Comparison of ENCODE assay signal across 8 cellular contexts in the genomic region with DNA sequence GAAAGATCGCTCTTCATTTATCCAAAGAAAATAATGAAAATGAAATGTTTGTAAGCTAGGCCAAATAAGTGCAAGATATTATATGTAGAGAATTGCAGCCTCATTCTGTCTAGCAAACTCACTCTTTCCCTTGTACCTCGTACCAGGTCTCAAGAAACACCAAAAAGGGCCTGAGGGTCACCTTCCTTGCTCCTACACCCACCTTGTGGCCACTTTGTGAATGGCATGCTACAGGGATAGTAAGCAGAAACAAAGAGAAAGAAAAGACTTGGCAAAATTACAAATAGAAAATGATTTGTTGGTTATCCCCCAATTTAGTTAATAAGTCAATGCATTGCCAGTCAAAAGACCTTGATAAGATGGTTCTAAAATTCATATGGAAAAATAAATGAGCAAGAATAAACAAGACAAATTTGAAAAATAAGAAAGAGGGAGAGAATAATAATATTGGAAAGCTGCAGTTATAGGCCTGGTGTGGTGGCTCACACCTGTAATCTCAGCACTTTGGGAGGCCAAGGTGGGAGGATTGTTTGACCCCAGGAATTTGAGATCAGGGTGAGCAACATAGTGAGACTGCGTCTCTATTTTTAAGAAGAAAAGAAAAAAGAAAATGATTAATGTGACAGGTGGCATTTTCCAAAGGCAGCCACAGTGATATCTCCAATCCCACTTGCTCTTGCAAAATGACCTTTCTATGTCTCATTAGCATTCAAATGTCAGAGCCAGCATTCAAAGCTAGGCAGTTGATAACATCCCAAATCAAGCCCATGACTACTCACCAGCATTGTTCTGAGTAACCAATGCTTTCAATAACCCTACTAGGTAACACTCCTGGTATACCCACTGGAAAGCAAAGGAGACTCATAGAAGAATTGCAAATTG. TPM values are rescaled to one million over a fixed set of nuclear protein-coding genes. Genes with fewer than 3 reads are reported as not detected.
A peak's percentile ranks its signal among the peaks of the same experiment; 100 is the strongest.
DNase-seq lines count a peak whose midpoint lies in the region; ATAC-seq and TF ChIP-seq lines count a peak whose summit lies in the region.

No MANE protein-coding gene starts in this region.

- no peaks in the 10 kb centered on the region for H3K36me3 ChIP-seq in effector memory CD4-positive, alpha-beta T cell (ENCODE audit: control insufficient read depth, insufficient read depth, low read length)
- H3K36me3 ChIP-seq in mucosa of descending colon (ENCODE audit: low read depth): no peaks in the 10 kb centered on the region

- ATAC-seq in HG03565 (IDR thresholded peaks at IDR 0.05; ENCODE audit: unreplicated experiment) (peak; percentile 48), mucosa of descending colon (peak; percentile 63)
- peak; percentile 45 for ATAC-seq in activated CD8-positive, alpha-beta T cell treated with anti-CD3 and anti-CD28 coated beads for 36 hours
- ATAC-seq in stimulated activated memory B cell treated with anti-CD40 and anti-IgM and Interleukin-4, amounts not matched to agents 10 μg/mL and 1 μg/mL and 100 μg/mL, for 72 hours: peak; percentile 35

- H3K9me3 ChIP-seq in effector memory CD4-positive, alpha-beta T cell (ENCODE audit: control insufficient read depth, low read length): no peaks in the 10 kb centered on the region
- no peaks in the 10 kb centered on the region for H3K9me3 ChIP-seq in mucosa of descending colon

- intact Hi-C loops in activated CD8-positive, alpha-beta T cell treated with anti-CD3 and anti-CD28 coated beads for 36 hours (cut with micrococcal nuclease): loop anchor here (5.0 kb wide), 4 partner anchors 78 to 443 kb away; partner anchors contain the start of genes APLF and FBXO48
- intact Hi-C loops in mucosa of descending colon (cut with DNase I, micrococcal nuclease): loop anchor here in 1 of 2 donors (2.0 kb wide), 1 partner anchor 157 kb away; no protein-coding TSS in a partner anchor

- CTCF ChIA-PET in activated CD8-positive, alpha-beta T cell treated with anti-CD3 and anti-CD28 coated beads for 36 hours (lab: Charles Lee): interaction anchor here (0.7 to 5.3 kb wide), 32 partner anchors 9 to 444 kb away, joined by 3 to 60 read pairs (median 3); partner anchors contain the start of genes APLF, ARHGAP25 and FBXO48

- H3K4me1 ChIP-seq in effector memory CD4-positive, alpha-beta T cell (ENCODE audit: control insufficient read depth, insufficient read depth, low read length, poor library complexity, severe bottlenecking): peaks cover 24% of the 10 kb centered on the region
- peaks cover 8% of the 10 kb centered on the region for H3K4me1 ChIP-seq in mucosa of descending colon (ENCODE audit: low read depth)

- peaks cover 35% of the 10 kb centered on the region for H3K4me1 Mint-ChIP-seq in activated CD8-positive, alpha-beta T cell treated with anti-CD3 and anti-CD28 coated beads for 36 hours (ENCODE audit: low read depth)
- H3K4me1 Mint-ChIP-seq in stimulated activated memory B cell treated with anti-CD40 and anti-IgM and Interleukin-4, amounts not matched to agents 10 μg/mL and 1 μg/mL and 100 μg/mL, for 72 hours: peaks cover 36% of the 10 kb centered on the region

- no peak overlapping the region for H3K27ac ChIP-seq in effector memory CD4-positive, alpha-beta T cell (ENCODE audit: insufficient read depth, low read length, poor library complexity, severe bottlenecking)

- TF ChIP-seq CTCF in activated CD8-positive, alpha-beta T cell treated with anti-CD3 and anti-CD28 coated beads for 36 hours (IDR thresholded peaks at IDR 0.05): peak; percentile 91
- TF ChIP-seq CTCF in mucosa of descending colon (IDR thresholded peaks at IDR 0.05): peak; percentile 80

- no peak overlapping the region for H3K4me3 ChIP-seq in effector memory CD4-positive, alpha-beta T cell (ENCODE audit: insufficient read depth, low read depth, low read length, poor library complexity, severe bottlenecking)
- no peak overlapping the region for H3K4me3 ChIP-seq in mucosa of descending colon

- H3K27me3 ChIP-seq in effector memory CD4-positive, alpha-beta T cell (replicated peaks; ENCODE audit: control insufficient read depth, insufficient read depth, low read length, poor library complexity, severe bottlenecking): no peaks in the 10 kb centered on the region

- H3K9me3 Mint-ChIP-seq in activated CD8-positive, alpha-beta T cell treated with anti-CD3 and anti-CD28 coated beads for 36 hours: no peaks in the 10 kb centered on the region
- no peaks in the 10 kb centered on the region for H3K9me3 Mint-ChIP-seq in stimulated activated memory B cell treated with anti-CD40 and anti-IgM and Interleukin-4, amounts not matched to agents 10 μg/mL and 1 μg/mL and 100 μg/mL, for 72 hours

- POLR2A ChIA-PET in activated CD8-positive, alpha-beta T cell treated with anti-CD3 and anti-CD28 coated beads for 36 hours (lab: Charles Lee): interaction anchor here (0.7 to 3.2 kb wide), 3 partner anchors 86 to 158 kb away, joined by 3 to 18 read pairs (median 3); no protein-coding TSS in a partner anchor

- H3K27ac Mint-ChIP-seq in activated CD8-positive, alpha-beta T cell treated with anti-CD3 and anti-CD28 coated beads for 36 hours: peak overlapping the region; percentile 60
- H3K27ac Mint-ChIP-seq in stimulated activated memory B cell treated with anti-CD40 and anti-IgM and Interleukin-4, amounts not matched to agents 10 μg/mL and 1 μg/mL and 100 μg/mL, for 72 hours: peak overlapping the region; percentile 94

- DNase-seq in NCI-H2081 (lab: John Stamatoyannopoulos, UW): peak; percentile 72 to 76
- no peak for DNase-seq in NCI-H2081 treated with DMSO at 0.1 percent for 48 hours (lab: John Stamatoyannopoulos, UW)
- DNase-seq in NCI-H774 (lab: John Stamatoyannopoulos, UW): peak; percentile 46
- DNase-seq in activated CD8-positive, alpha-beta T cell treated with anti-CD3 and anti-CD28 coated beads for 36 hours: peak; percentile 92
- DNase-seq in effector memory CD4-positive, alpha-beta T cell: peak; percentile 10 to 54 (median 20)
- peak in 2 of 3 donors; percentile 55 to 91 for DNase-seq in mucosa of descending colon

- no peaks in the 10 kb centered on the region for H3K36me3 Mint-ChIP-seq in activated CD8-positive, alpha-beta T cell treated with anti-CD3 and anti-CD28 coated beads for 36 hours (ENCODE audit: low read depth)
- H3K36me3 Mint-ChIP-seq in stimulated activated memory B cell treated with anti-CD40 and anti-IgM and Interleukin-4, amounts not matched to agents 10 μg/mL and 1 μg/mL and 100 μg/mL, for 72 hours: no peaks in the 10 kb centered on the region

- no peaks in the 10 kb centered on the region for H3K27me3 Mint-ChIP-seq in activated CD8-positive, alpha-beta T cell treated with anti-CD3 and anti-CD28 coated beads for 36 hours
- H3K27me3 Mint-ChIP-seq in stimulated activated memory B cell treated with anti-CD40 and anti-IgM and Interleukin-4, amounts not matched to agents 10 μg/mL and 1 μg/mL and 100 μg/mL, for 72 hours: no peaks in the 10 kb centered on the region

- no peak overlapping the region for H3K4me3 Mint-ChIP-seq in activated CD8-positive, alpha-beta T cell treated with anti-CD3 and anti-CD28 coated beads for 36 hours
- H3K4me3 Mint-ChIP-seq in stimulated activated memory B cell treated with anti-CD40 and anti-IgM and Interleukin-4, amounts not matched to agents 10 μg/mL and 1 μg/mL and 100 μg/mL, for 72 hours: no peak overlapping the region

RNA-seq across cellular contexts. Expression of gene BMP10, which starts 38.8 kb away (rescaled TPM):
- total RNA-seq in activated CD8-positive, alpha-beta T cell treated with anti-CD3 and anti-CD28 coated beads for 36 hours: not detected
- under 1 TPM in 1 of 3 donors, not detected in 2; 0.43 TPM for total RNA-seq in mucosa of descending colon

RNA-seq across cellular contexts. Expression of gene GKN2, which starts 42.7 kb away (rescaled TPM):
- total RNA-seq in activated CD8-positive, alpha-beta T cell treated with anti-CD3 and anti-CD28 coated beads for 36 hours: not detected
- not detected for total RNA-seq in mucosa of descending colon
